ENCODE assay signal across 24 cellular contexts in the genomic region with DNA sequence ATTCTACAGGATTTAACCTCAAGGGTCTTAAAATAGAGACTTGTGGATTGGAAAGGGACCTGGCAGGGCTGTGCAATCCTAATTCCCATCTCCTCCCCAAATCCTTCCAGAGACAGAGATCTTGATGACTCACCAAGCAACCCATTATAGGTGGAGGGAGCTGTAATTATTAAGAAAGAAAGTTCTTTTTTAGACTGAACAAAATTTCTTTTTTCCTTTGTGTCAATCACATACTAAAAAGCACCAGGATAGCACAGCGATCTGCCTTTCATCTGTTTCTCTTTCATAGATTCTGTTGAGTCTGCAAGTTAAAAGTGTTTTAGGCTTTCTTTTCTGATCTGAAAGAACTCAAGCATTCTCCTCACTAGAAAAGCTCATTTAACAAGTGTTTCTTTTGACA.
"Had no signal": no experiment of that assay in that cellular context is flagged by ENCODE, and none has a peak within 500 bp of the region (broad histone marks: within the 10 kb centered on the region; RNA-seq: fewer than 3 reads in every experiment).

No MANE protein-coding gene starts in this region.

- H3K27ac Mint-ChIP-seq: mesothelial cell of epicardium; natural killer cell; nephron progenitor cell; stimulated activated effector memory CD8-positive, alpha-beta T cell treated with anti-CD3 and anti-CD28 coated beads, Interleukin-12 subunit alpha, Interleukin-12 subunit beta, amount 100 ng/mL, for 72 hours; stimulated activated naive CD8-positive, alpha-beta T cell treated with anti-CD3 and anti-CD28 coated beads, Interleukin-15, amount 100 ng/mL, for 72 hours; type B pancreatic cell had no signal

- DNase-seq: hypothalamus; islet precursor cell; left ventricle myocardium inferior; mesendoderm; naive B cell; natural killer cell; nephron progenitor cell; pancreas; posterior cingulate gyrus; right lobe of liver; spleen; stimulated activated CD4-positive, alpha-beta T cell treated with anti-CD3 and anti-CD28 coated beads, Interleukin-4, amount 100 ng/mL, for 24 hours; stimulated activated naive CD4-positive, alpha-beta T cell; stimulated activated naive CD8-positive, alpha-beta T cell treated with anti-CD3 and anti-CD28 coated beads, Interleukin-15, amount 100 ng/mL, for 72 hours; substantia nigra; uterus had no signal

- H3K4me3 ChIP-seq: left ventricle myocardium inferior, lung, pancreas, prostate gland, right atrium auricular region, right lobe of liver, skin epidermis, spleen, tibial nerve, uterus had no signal

- H3K9me3 Mint-ChIP-seq: mesothelial cell of epicardium; natural killer cell; nephron progenitor cell; stimulated activated effector memory CD8-positive, alpha-beta T cell treated with anti-CD3 and anti-CD28 coated beads, Interleukin-12 subunit alpha, Interleukin-12 subunit beta, amount 100 ng/mL, for 72 hours; stimulated activated naive CD8-positive, alpha-beta T cell treated with anti-CD3 and anti-CD28 coated beads, Interleukin-15, amount 100 ng/mL, for 72 hours; type B pancreatic cell had no signal

- H3K36me3 Mint-ChIP-seq: mesothelial cell of epicardium; naive B cell; natural killer cell; stimulated activated effector memory CD8-positive, alpha-beta T cell treated with anti-CD3 and anti-CD28 coated beads, Interleukin-12 subunit alpha, Interleukin-12 subunit beta, amount 100 ng/mL, for 72 hours; type B pancreatic cell had no signal

- H3K4me1 ChIP-seq: left ventricle myocardium inferior, pancreas, prostate gland, right atrium auricular region, spleen, uterus had no signal

- H3K9me3 ChIP-seq: left ventricle myocardium inferior, pancreas, prostate gland, right atrium auricular region, right lobe of liver, spleen, tibial nerve, uterus had no signal

- H3K36me3 ChIP-seq: left ventricle myocardium inferior, pancreas, prostate gland, right atrium auricular region, right lobe of liver, spleen, tibial nerve, uterus had no signal

- H3K4me3 Mint-ChIP-seq: mesothelial cell of epicardium; naive B cell; natural killer cell; nephron progenitor cell; stimulated activated effector memory CD8-positive, alpha-beta T cell treated with anti-CD3 and anti-CD28 coated beads, Interleukin-12 subunit alpha, Interleukin-12 subunit beta, amount 100 ng/mL, for 72 hours; stimulated activated naive CD8-positive, alpha-beta T cell treated with anti-CD3 and anti-CD28 coated beads, Interleukin-15, amount 100 ng/mL, for 72 hours; type B pancreatic cell had no signal

- H3K4me1 Mint-ChIP-seq: nephron progenitor cell; stimulated activated effector memory CD8-positive, alpha-beta T cell treated with anti-CD3 and anti-CD28 coated beads, Interleukin-12 subunit alpha, Interleukin-12 subunit beta, amount 100 ng/mL, for 72 hours; stimulated activated naive CD8-positive, alpha-beta T cell treated with anti-CD3 and anti-CD28 coated beads, Interleukin-15, amount 100 ng/mL, for 72 hours had no signal

- ATAC-seq: natural killer cell; pancreas; right lobe of liver; stimulated activated effector memory CD8-positive, alpha-beta T cell treated with anti-CD3 and anti-CD28 coated beads, Interleukin-12 subunit alpha, Interleukin-12 subunit beta, amount 100 ng/mL, for 72 hours; stimulated activated naive CD8-positive, alpha-beta T cell treated with anti-CD3 and anti-CD28 coated beads, Interleukin-15, amount 100 ng/mL, for 72 hours had no signal

- H3K27ac ChIP-seq: left ventricle myocardium inferior, pancreas, prostate gland, right atrium auricular region, right lobe of liver, skin epidermis, spleen, tibial nerve, uterus had no signal

- H3K27me3 ChIP-seq: pancreas, right atrium auricular region, right lobe of liver, spleen, tibial nerve, uterus had no signal

- H3K27me3 Mint-ChIP-seq: stimulated activated naive CD8-positive, alpha-beta T cell treated with anti-CD3 and anti-CD28 coated beads, Interleukin-15, amount 100 ng/mL, for 72 hours; type B pancreatic cell had no signal
